1 cellular context compared by ENCODE assay signal in the genomic region with DNA sequence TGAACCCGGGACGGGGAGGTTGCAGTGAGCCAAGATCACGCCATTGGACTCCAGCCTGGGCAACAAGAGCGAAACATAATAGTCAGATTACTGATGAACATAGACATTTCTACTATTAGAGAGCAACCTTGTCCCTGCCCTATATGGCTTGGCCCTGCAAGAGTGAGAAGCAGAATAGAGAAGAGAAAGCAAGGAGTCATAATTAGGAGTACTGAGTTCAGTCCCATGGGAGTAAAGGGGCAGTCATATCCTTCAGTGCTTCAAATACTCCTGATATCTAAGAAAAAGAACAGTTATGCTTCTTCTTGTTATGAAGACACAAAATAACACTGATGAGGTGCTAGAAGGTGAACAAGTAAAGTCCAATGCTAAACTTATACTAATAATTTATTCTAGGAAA.
TF ChIP-seq lines count a peak whose summit lies in the region.

No MANE protein-coding gene starts in this region.

TF ChIP-seq in HepG2, 621 proteins besides CTCF, POLR2A, EP300 and RAD21:
- TF ChIP-seq CEBPB (IDR thresholded peaks at IDR 0.05; ENCODE audit: borderline replicate concordance, low read depth, low read length) (no peak), SAFB2 (CRISPR knock-in tag; IDR thresholded peaks at IDR 0.05; ENCODE audit: borderline replicate concordance, low read depth) (no peak), MAZ (IDR thresholded peaks at IDR 0.05; ENCODE audit: borderline replicate concordance, low read depth, low read length) (no peak), MAZ (CRISPR knock-in tag; IDR thresholded peaks at IDR 0.05; ENCODE audit: low read depth) (no peak), PLRG1 (conservative IDR thresholded peaks at IDR 0.05) (no peak), RFX3 (CRISPR knock-in tag; IDR thresholded peaks at IDR 0.05) (no peak), ATM (IDR thresholded peaks at IDR 0.05; ENCODE audit: borderline replicate concordance) (no peak), SP2 (CRISPR knock-in tag; IDR thresholded peaks at IDR 0.05) (no peak), GATA4 (IDR thresholded peaks at IDR 0.05; ENCODE audit: borderline replicate concordance, low read depth) (no peak), MED13 (CRISPR knock-in tag; IDR thresholded peaks at IDR 0.05) (no peak), BCL6 (CRISPR knock-in tag; IDR thresholded peaks at IDR 0.05) (no peak), DPF2 (CRISPR knock-in tag; IDR thresholded peaks at IDR 0.05; ENCODE audit: borderline replicate concordance, low read depth) (no peak), MEIS2 (CRISPR knock-in tag; IDR thresholded peaks at IDR 0.05) (no peak), ZNF143 (CRISPR knock-in tag; IDR thresholded peaks at IDR 0.05) (no peak), ZNF24 (IDR thresholded peaks at IDR 0.05) (no peak), IKZF1 (IDR thresholded peaks at IDR 0.05) (no peak), MYNN (CRISPR knock-in tag; IDR thresholded peaks at IDR 0.05; ENCODE audit: low read depth) (no peak)
- TF ChIP-seq, protein P1, sequence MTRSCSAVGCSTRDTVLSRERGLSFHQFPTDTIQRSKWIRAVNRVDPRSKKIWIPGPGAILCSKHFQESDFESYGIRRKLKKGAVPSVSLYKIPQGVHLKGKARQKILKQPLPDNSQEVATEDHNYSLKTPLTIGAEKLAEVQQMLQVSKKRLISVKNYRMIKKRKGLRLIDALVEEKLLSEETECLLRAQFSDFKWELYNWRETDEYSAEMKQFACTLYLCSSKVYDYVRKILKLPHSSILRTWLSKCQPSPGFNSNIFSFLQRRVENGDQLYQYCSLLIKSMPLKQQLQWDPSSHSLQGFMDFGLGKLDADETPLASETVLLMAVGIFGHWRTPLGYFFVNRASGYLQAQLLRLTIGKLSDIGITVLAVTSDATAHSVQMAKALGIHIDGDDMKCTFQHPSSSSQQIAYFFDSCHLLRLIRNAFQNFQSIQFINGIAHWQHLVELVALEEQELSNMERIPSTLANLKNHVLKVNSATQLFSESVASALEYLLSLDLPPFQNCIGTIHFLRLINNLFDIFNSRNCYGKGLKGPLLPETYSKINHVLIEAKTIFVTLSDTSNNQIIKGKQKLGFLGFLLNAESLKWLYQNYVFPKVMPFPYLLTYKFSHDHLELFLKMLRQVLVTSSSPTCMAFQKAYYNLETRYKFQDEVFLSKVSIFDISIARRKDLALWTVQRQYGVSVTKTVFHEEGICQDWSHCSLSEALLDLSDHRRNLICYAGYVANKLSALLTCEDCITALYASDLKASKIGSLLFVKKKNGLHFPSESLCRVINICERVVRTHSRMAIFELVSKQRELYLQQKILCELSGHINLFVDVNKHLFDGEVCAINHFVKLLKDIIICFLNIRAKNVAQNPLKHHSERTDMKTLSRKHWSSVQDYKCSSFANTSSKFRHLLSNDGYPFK (CRISPR knock-in tag; IDR thresholded peaks at IDR 0.05; ENCODE audit: borderline replicate concordance) = no peak
- TF ChIP-seq, protein P2, sequence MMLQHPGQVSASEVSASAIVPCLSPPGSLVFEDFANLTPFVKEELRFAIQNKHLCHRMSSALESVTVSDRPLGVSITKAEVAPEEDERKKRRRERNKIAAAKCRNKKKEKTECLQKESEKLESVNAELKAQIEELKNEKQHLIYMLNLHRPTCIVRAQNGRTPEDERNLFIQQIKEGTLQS (CRISPR knock-in tag; IDR thresholded peaks at IDR 0.05) = no peak
